Comparison of ENCODE assay signal across 8 cellular contexts in genomic region chr1:112466078-112466660, GRCh38.
DNase-seq lines count a peak whose midpoint lies in the region; ATAC-seq lines count a peak whose summit lies in the region.

No MANE protein-coding gene starts in this region.

- peaks cover 11% of the 10 kb centered on the region; the same call in 1 of the 2 replicates for H3K4me1 ChIP-seq in BLaER1

- peak overlapping the region; percentile 76 for H3K4me2 ChIP-seq in BLaER1

- H3K9me3 ChIP-seq in BLaER1, result no peaks in the 10 kb centered on the region

- H3K4me3 ChIP-seq in BLaER1, result peak overlapping the region; percentile 61

- no peaks in the 10 kb centered on the region for H4K20me1 ChIP-seq in BLaER1

- H3K27ac ChIP-seq in BLaER1, result peak overlapping the region; percentile 41; the same call in 1 of the 2 replicates
- H3K27ac ChIP-seq in cingulate gyrus (ENCODE audit: low read depth, low read length), result peak overlapping the region; percentile 70

- ATAC-seq in HG03442 (IDR thresholded peaks at IDR 0.05; ENCODE audit: unreplicated experiment), result peak; percentile 86

- no peaks in the 10 kb centered on the region for H3K36me3 ChIP-seq in BLaER1

- peak; percentile 50 for DNase-seq in GM19240 (ENCODE audit: insufficient read length, low spot score)
- DNase-seq in NCI-H510A treated with DMSO at 0.1 percent for 48 hours (lab: John Stamatoyannopoulos, UW), result peak; percentile 96
- peak; percentile 92 for DNase-seq in activated CD4-positive, alpha-beta T cell treated with anti-CD3 and anti-CD28 coated beads for 48 hours
- peak; percentile 95 for DNase-seq in left kidney (ENCODE audit: low read depth, low spot score)
- DNase-seq in stimulated activated CD4-positive, alpha-beta T cell treated with anti-CD3 and anti-CD28 coated beads, Interleukin-2, amount 100 ng/mL, for 24 hours, result peak; percentile 90 to 93

- H3K9ac ChIP-seq in BLaER1, result peak overlapping the region; percentile 63

- H3K27me3 ChIP-seq in BLaER1, result no peaks in the 10 kb centered on the region

Comparison
In these comparisons a context has a peak if more than half of its experiments do, and no peak if none do; other contexts are left out.
1. Peak in every context shown above with its lines: DNase-seq, ATAC-seq, H3K4me3 ChIP-seq and H3K27ac ChIP-seq.